Comparison of ENCODE assay signal across 8 cellular contexts in the genomic region with DNA sequence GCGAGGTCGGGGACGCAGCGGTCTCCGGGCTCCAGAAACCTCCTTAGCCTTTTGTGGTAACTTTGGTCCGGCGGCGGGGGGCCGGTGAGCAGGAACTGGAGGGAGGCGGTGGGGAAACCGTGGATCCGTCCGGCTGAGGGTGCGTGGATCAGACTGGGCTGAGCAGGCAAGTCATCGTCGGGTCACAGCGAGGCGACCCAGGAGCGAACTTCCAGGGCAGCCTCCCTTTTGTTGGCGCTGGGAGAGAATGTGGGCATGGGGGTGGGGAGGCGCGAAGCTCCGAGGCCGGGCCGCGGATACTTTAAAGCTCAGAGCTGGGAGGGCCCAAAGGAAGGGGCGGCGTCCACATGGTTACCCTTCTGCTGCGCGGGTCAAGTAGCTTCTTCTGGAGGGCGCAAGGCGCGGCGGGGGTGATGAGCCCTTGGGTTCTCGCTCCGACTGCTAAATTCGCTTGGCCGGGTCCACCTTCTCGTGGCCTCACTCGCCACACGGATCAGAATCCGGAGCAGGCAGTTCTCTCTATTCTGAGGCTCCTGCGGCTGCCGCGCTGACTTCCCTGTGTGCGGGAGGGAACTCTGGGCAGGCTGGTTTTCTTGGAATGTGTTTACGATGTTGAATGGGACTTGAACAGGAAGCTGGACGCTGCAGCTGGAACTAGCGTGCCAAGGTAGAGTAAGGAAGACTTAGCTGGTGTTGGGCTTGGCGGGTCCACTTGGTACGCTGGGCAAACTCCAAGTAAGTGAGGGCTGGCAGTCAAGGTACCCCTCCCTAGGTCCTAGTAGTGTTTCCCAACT. TPM values are rescaled to one million over a fixed set of nuclear protein-coding genes. Genes with fewer than 3 reads are reported as not detected.
DNase-seq lines count a peak whose midpoint lies in the region; ATAC-seq and TF ChIP-seq lines count a peak whose summit lies in the region.

No MANE protein-coding gene starts in this region.

- DNase-seq in EH (ENCODE audit: low read depth) (peak; percentile 88), NCI-H2029 (lab: John Stamatoyannopoulos, UW) (peak; percentile 79), ascending aorta (ENCODE audit: low spot score in 2 of 2) (peak; percentile 49 to 95), right cardiac atrium (peak; percentile 84 to 91 (median 88)), renal cortical epithelial cell (ENCODE audit: low read depth) (peak; percentile 88), SKM-1 treated with dmso at 0.1 percent for 144 hours (lab: John Stamatoyannopoulos, UW; ENCODE audit: unreplicated experiment) (no peak), superior temporal gyrus (ENCODE audit: extremely low spot score) (no peak)

- intact Hi-C loops in ascending aorta (cut with DNase I): loop anchor here (2.0 to 5.0 kb wide), 5 partner anchors 90 to 690 kb away; no protein-coding TSS in a partner anchor
- intact Hi-C loops in right cardiac atrium (cut with DNase I): no loop called here

- H3K9me3 ChIP-seq in ascending aorta: no peaks in the 10 kb centered on the region
- no peaks in the 10 kb centered on the region for H3K9me3 ChIP-seq in right cardiac atrium (ENCODE audit: control insufficient read depth, low read length)

- H3K27ac ChIP-seq in ascending aorta (peak overlapping the region; percentile 97 to 99), right cardiac atrium (ENCODE audit: low read length) (peak overlapping the region; percentile 55)

- peaks cover 0 to 9% of the 10 kb centered on the region in 2 donors for H3K4me1 ChIP-seq in ascending aorta
- no peaks in the 10 kb centered on the region for H3K4me1 ChIP-seq in right cardiac atrium (ENCODE audit: control insufficient read depth, insufficient read depth, low read length)

- WGBS in right cardiac atrium: 1% methylated on average over 51 of the region's 51 CpGs

- H3K36me3 ChIP-seq in ascending aorta: no peaks in the 10 kb centered on the region

- H3K27me3 ChIP-seq in ascending aorta (no peaks in the 10 kb centered on the region), right cardiac atrium (ENCODE audit: control insufficient read depth, insufficient read depth) (no peaks in the 10 kb centered on the region)

- ATAC-seq in right cardiac atrium (peak; percentile 92 to 93), GM21447 (IDR thresholded peaks at IDR 0.05; ENCODE audit: unreplicated experiment) (no peak)

- peak overlapping the region; percentile 83 to 94 for H3K4me3 ChIP-seq in ascending aorta
- H3K4me3 ChIP-seq in right cardiac atrium (ENCODE audit: low read length): peak overlapping the region; percentile 62

- TF ChIP-seq CTCF in ascending aorta (IDR thresholded peaks at IDR 0.05): no peak

RNA-seq across cellular contexts. Expression of gene GULP1, which starts 1.0 kb away (rescaled TPM):
- total RNA-seq in ascending aorta: 67.8 TPM
- total RNA-seq in right cardiac atrium: 10 to 100 TPM in 3 of 4 donors, 1 to 10 TPM in 1; 8.7 to 14.4 (median 12.0) TPM
- 3.5 TPM for polyA plus RNA-seq in right cardiac atrium
- 130 and 159 TPM in 2 replicates for total RNA-seq in renal cortical epithelial cell

Comparison
In these comparisons a context has a peak if more than half of its experiments do, and no peak if none do; other contexts are left out.
1. DNase-seq: peak in EH (single experiment), NCI-H2029 (single experiment), ascending aorta (2 of 2), right cardiac atrium (3 of 3) and renal cortical epithelial cell (single experiment); none in SKM-1 treated with dmso at 0.1 percent for 144 hours (single experiment) and superior temporal gyrus (single experiment).